Comparison of ENCODE assay signal across 1 cellular context in the genomic region with DNA sequence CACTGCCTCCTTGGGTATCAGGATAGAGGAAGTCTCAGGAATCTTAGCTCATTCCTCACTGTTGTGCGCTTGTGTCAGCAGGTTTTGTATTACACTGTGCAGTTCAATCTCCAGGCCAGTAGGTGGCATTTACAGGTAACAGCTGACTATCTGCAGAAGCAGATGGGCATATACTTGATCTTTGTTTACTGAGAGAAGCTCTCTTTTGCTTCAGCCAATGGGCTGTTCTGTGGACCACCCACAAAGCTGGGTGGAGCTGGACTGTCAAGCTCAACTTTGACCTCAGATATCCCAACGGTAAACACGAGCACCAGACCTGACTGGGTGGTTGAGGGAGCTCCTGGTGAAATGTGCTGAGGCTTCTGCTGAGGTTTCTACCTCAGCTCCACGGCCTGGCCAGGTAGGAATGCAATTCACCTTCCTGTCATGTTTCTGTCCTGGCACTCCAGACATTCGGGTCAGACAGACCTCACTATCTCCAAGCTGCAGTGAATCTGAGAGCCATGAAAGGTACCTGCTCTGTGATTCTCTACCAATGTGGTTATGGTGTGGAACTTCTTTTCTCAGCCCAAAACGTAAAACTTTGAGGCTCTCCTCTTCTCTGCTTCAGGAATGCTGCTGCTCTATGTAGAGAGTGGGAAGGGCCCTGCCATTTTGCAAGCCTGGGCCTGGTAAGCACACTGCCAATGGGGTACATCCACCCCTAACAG.
A peak's percentile ranks its signal among the peaks of the same experiment; 100 is the strongest.
TF ChIP-seq lines count a peak whose summit lies in the region.

No MANE protein-coding gene starts in this region.

TF ChIP-seq in HepG2, 621 proteins besides CTCF, POLR2A, EP300 and RAD21 (continued from another document and continues in another):
- TF ChIP-seq, protein P1, sequence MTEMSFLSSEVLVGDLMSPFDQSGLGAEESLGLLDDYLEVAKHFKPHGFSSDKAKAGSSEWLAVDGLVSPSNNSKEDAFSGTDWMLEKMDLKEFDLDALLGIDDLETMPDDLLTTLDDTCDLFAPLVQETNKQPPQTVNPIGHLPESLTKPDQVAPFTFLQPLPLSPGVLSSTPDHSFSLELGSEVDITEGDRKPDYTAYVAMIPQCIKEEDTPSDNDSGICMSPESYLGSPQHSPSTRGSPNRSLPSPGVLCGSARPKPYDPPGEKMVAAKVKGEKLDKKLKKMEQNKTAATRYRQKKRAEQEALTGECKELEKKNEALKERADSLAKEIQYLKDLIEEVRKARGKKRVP (CRISPR knock-in tag; IDR thresholded peaks at IDR 0.05) = no peak
- no peak for TF ChIP-seq ZNF451 (CRISPR knock-in tag; IDR thresholded peaks at IDR 0.05)
- TF ChIP-seq SIX4 (CRISPR knock-in tag; IDR thresholded peaks at IDR 0.05) = peak; percentile 30; the same call in 1 of the 2 replicates
- TF ChIP-seq ZFX (CRISPR knock-in tag; IDR thresholded peaks at IDR 0.05; ENCODE audit: low read depth) = peak; percentile 37
- TF ChIP-seq MXD4 (CRISPR knock-in tag; IDR thresholded peaks at IDR 0.05) = peak; percentile 67
- no peak for TF ChIP-seq PHF20 (CRISPR knock-in tag; IDR thresholded peaks at IDR 0.05)
- TF ChIP-seq NKX3-1 (CRISPR knock-in tag; IDR thresholded peaks at IDR 0.05) = no peak
- TF ChIP-seq, protein P2, sequence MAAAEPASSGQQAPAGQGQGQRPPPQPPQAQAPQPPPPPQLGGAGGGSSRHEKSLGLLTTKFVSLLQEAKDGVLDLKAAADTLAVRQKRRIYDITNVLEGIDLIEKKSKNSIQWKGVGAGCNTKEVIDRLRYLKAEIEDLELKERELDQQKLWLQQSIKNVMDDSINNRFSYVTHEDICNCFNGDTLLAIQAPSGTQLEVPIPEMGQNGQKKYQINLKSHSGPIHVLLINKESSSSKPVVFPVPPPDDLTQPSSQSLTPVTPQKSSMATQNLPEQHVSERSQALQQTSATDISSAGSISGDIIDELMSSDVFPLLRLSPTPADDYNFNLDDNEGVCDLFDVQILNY (CRISPR knock-in tag; conservative IDR thresholded peaks at IDR 0.05) = no peak
- no peak for TF ChIP-seq ZMAT3 (CRISPR knock-in tag; conservative IDR thresholded peaks at IDR 0.05)
- TF ChIP-seq, protein P3, sequence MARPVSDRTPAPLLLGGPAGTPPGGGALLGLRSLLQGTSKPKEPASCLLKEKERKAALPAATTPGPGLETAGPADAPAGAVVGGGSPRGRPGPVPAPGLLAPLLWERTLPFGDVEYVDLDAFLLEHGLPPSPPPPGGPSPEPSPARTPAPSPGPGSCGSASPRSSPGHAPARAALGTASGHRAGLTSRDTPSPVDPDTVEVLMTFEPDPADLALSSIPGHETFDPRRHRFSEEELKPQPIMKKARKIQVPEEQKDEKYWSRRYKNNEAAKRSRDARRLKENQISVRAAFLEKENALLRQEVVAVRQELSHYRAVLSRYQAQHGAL (CRISPR knock-in tag; IDR thresholded peaks at IDR 0.05; ENCODE audit: not compliant biosample characterization) = no peak
- TF ChIP-seq MYC (CRISPR knock-in tag; IDR thresholded peaks at IDR 0.05; ENCODE audit: borderline replicate concordance) = 0 out of 2 replicates have a peak, but pooled peaks have one; percentile 25
- peak; percentile 49; the same call in 1 of the 2 replicates for TF ChIP-seq RXRA (CRISPR knock-in tag; IDR thresholded peaks at IDR 0.05)
- peak; percentile 51; the same call in 1 of the 2 replicates for TF ChIP-seq TGIF2 (CRISPR knock-in tag; IDR thresholded peaks at IDR 0.05)
- 0 out of 2 replicates have a peak, but pooled peaks have one; percentile 69 for TF ChIP-seq ZNF761 (CRISPR knock-in tag; conservative IDR thresholded peaks at IDR 0.05)
- TF ChIP-seq ISL2 (CRISPR knock-in tag; IDR thresholded peaks at IDR 0.05) = peak; percentile 57; the same call in 1 of the 2 replicates
- TF ChIP-seq SOX13 (IDR thresholded peaks at IDR 0.05) = no peak
- TF ChIP-seq SOX13 (CRISPR knock-in tag; conservative IDR thresholded peaks at IDR 0.05 in 1 of 2, IDR thresholded peaks at IDR 0.05 in 1 of 2) = peak in 1 of 2 experiments; percentile 76; a peak in 2 of 4 replicates
- TF ChIP-seq TCF12 (IDR thresholded peaks at IDR 0.05) = no peak
- TF ChIP-seq TCF12 (CRISPR knock-in tag; IDR thresholded peaks at IDR 0.05) = no peak
- no peak for TF ChIP-seq PTBP1 (IDR thresholded peaks at IDR 0.05; ENCODE audit: low read depth, low read length, poor library complexity, severe bottlenecking)
- TF ChIP-seq PATZ1 (CRISPR knock-in tag; IDR thresholded peaks at IDR 0.05) = no peak
- TF ChIP-seq KDM4B (CRISPR knock-in tag; IDR thresholded peaks at IDR 0.05) = 0 out of 2 replicates have a peak, but pooled peaks have one; percentile 36
- TF ChIP-seq, protein P4, sequence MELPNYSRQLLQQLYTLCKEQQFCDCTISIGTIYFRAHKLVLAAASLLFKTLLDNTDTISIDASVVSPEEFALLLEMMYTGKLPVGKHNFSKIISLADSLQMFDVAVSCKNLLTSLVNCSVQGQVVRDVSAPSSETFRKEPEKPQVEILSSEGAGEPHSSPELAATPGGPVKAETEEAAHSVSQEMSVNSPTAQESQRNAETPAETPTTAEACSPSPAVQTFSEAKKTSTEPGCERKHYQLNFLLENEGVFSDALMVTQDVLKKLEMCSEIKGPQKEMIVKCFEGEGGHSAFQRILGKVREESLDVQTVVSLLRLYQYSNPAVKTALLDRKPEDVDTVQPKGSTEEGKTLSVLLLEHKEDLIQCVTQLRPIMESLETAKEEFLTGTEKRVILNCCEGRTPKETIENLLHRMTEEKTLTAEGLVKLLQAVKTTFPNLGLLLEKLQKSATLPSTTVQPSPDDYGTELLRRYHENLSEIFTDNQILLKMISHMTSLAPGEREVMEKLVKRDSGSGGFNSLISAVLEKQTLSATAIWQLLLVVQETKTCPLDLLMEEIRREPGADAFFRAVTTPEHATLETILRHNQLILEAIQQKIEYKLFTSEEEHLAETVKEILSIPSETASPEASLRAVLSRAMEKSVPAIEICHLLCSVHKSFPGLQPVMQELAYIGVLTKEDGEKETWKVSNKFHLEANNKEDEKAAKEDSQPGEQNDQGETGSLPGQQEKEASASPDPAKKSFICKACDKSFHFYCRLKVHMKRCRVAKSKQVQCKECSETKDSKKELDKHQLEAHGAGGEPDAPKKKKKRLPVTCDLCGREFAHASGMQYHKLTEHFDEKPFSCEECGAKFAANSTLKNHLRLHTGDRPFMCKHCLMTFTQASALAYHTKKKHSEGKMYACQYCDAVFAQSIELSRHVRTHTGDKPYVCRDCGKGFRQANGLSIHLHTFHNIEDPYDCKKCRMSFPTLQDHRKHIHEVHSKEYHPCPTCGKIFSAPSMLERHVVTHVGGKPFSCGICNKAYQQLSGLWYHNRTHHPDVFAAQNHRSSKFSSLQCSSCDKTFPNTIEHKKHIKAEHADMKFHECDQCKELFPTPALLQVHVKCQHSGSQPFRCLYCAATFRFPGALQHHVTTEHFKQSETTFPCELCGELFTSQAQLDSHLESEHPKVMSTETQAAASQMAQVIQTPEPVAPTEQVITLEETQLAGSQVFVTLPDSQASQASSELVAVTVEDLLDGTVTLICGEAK (IDR thresholded peaks at IDR 0.05) = no peak
- TF ChIP-seq, protein P4 (CRISPR knock-in tag; IDR thresholded peaks at IDR 0.05) = no peak
- no peak for TF ChIP-seq ZBTB42 (CRISPR knock-in tag; IDR thresholded peaks at IDR 0.05)
- TF ChIP-seq KLF9 (CRISPR knock-in tag; IDR thresholded peaks at IDR 0.05; ENCODE audit: low read depth) = no peak
- TF ChIP-seq SOX6 (IDR thresholded peaks at IDR 0.05) = no peak
- peak; percentile 77 for TF ChIP-seq SOX6 (CRISPR knock-in tag; IDR thresholded peaks at IDR 0.05)
- TF ChIP-seq ONECUT2 (CRISPR knock-in tag; IDR thresholded peaks at IDR 0.05) = no peak
- 0 out of 2 replicates have a peak, but pooled peaks have one; percentile 28 for TF ChIP-seq KMT2B (CRISPR knock-in tag; IDR thresholded peaks at IDR 0.05)
- no peak for TF ChIP-seq ZNF569 (CRISPR knock-in tag; IDR thresholded peaks at IDR 0.05; ENCODE audit: borderline replicate concordance)
- TF ChIP-seq ZNF263 (CRISPR knock-in tag; IDR thresholded peaks at IDR 0.05) = no peak
- TF ChIP-seq ZNF547 (CRISPR knock-in tag; IDR thresholded peaks at IDR 0.05) = no peak
- TF ChIP-seq, protein P5, sequence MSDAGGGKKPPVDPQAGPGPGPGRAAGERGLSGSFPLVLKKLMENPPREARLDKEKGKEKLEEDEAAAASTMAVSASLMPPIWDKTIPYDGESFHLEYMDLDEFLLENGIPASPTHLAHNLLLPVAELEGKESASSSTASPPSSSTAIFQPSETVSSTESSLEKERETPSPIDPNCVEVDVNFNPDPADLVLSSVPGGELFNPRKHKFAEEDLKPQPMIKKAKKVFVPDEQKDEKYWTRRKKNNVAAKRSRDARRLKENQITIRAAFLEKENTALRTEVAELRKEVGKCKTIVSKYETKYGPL (CRISPR knock-in tag; IDR thresholded peaks at IDR 0.05) = no peak
- no peak for TF ChIP-seq SP1 (IDR thresholded peaks at IDR 0.05)
- peak; percentile 64; the same call in 1 of the 2 replicates for TF ChIP-seq SP1 (CRISPR knock-in tag; IDR thresholded peaks at IDR 0.05)
- no peak for TF ChIP-seq LBX2 (CRISPR knock-in tag; IDR thresholded peaks at IDR 0.05; ENCODE audit: borderline replicate concordance)
- TF ChIP-seq ZNF772 (CRISPR knock-in tag; IDR thresholded peaks at IDR 0.05) = peak; percentile 64; the same call in 1 of the 2 replicates
- TF ChIP-seq ZNF274 (CRISPR knock-in tag; IDR thresholded peaks at IDR 0.05) = no peak
- TF ChIP-seq, protein P6, sequence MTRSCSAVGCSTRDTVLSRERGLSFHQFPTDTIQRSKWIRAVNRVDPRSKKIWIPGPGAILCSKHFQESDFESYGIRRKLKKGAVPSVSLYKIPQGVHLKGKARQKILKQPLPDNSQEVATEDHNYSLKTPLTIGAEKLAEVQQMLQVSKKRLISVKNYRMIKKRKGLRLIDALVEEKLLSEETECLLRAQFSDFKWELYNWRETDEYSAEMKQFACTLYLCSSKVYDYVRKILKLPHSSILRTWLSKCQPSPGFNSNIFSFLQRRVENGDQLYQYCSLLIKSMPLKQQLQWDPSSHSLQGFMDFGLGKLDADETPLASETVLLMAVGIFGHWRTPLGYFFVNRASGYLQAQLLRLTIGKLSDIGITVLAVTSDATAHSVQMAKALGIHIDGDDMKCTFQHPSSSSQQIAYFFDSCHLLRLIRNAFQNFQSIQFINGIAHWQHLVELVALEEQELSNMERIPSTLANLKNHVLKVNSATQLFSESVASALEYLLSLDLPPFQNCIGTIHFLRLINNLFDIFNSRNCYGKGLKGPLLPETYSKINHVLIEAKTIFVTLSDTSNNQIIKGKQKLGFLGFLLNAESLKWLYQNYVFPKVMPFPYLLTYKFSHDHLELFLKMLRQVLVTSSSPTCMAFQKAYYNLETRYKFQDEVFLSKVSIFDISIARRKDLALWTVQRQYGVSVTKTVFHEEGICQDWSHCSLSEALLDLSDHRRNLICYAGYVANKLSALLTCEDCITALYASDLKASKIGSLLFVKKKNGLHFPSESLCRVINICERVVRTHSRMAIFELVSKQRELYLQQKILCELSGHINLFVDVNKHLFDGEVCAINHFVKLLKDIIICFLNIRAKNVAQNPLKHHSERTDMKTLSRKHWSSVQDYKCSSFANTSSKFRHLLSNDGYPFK (CRISPR knock-in tag; IDR thresholded peaks at IDR 0.05; ENCODE audit: borderline replicate concordance) = peak; percentile 29; the same call in 1 of the 2 replicates
- TF ChIP-seq HNF4G (IDR thresholded peaks at IDR 0.05; ENCODE audit: borderline replicate concordance, low read depth, low read length) = peak; percentile 49; the same call in 1 of the 2 replicates
- 0 out of 2 replicates have a peak, but pooled peaks have one; percentile 25 for TF ChIP-seq HNF4G (CRISPR knock-in tag; IDR thresholded peaks at IDR 0.05; ENCODE audit: borderline replicate concordance, low read depth)
- no peak for TF ChIP-seq ZNF724P (CRISPR knock-in tag; IDR thresholded peaks at IDR 0.05; ENCODE audit: borderline replicate concordance)
- TF ChIP-seq JARID2 (CRISPR knock-in tag; IDR thresholded peaks at IDR 0.05; ENCODE audit: insufficient replicate concordance) = peak; percentile 86
- TF ChIP-seq FOXC1 (CRISPR knock-in tag; IDR thresholded peaks at IDR 0.05; ENCODE audit: borderline replicate concordance) = peak; percentile 35; the same call in 1 of the 2 replicates
